ENCODE assay signal across 17 cellular contexts in genomic region chr9:133841167-133841812, GRCh38.
DNase-seq lines count a peak whose midpoint lies in the region; ATAC-seq and TF ChIP-seq lines count a peak whose summit lies in the region.
"Had no signal": no experiment of that assay in that cellular context is flagged by ENCODE, and none has a peak within 500 bp of the region (broad histone marks: within the 10 kb centered on the region; RNA-seq: fewer than 3 reads in every experiment).

No MANE protein-coding gene starts in this region.

- ATAC-seq in SK-N-SH treated with all-trans-retinoic acid at 6 μM for 48 hours, result no peak
- ATAC-seq in stimulated activated naive B cell treated with anti-CD40 and anti-IgM and Interleukin-4, amounts not matched to agents 10 μg/mL and 1 μg/mL and 100 μg/mL, for 72 hours (replicated peaks), result no peak

- peak overlapping the region; percentile 61 for H3K4me3 Mint-ChIP-seq in glutamatergic neuron (ENCODE audit: unreplicated experiment)
- no peak overlapping the region for H3K4me3 Mint-ChIP-seq in stimulated activated naive B cell treated with anti-CD40 and anti-IgM and Interleukin-4, amounts not matched to agents 10 μg/mL and 1 μg/mL and 100 μg/mL, for 72 hours
- H3K4me3 Mint-ChIP-seq: CD4-positive, alpha-beta memory T cell had no signal

- POLR2A ChIA-PET in SK-N-SH (lab: Yijun Ruan, JAX), result interaction anchor here (0.6 to 1.5 kb wide), 4 partner anchors 11 to 152 kb away, joined by 3 to 7 read pairs (median 3); no protein-coding TSS in a partner anchor

- no peak overlapping the region for H3K4me2 ChIP-seq in SK-N-SH
- H3K4me2 ChIP-seq: KMS-11 had no signal

- H3K36me3 Mint-ChIP-seq in glutamatergic neuron (ENCODE audit: unreplicated experiment), result no peaks in the 10 kb centered on the region
- peaks cover 21 to 34% of the 10 kb centered on the region in 2 donors for H3K36me3 Mint-ChIP-seq in stimulated activated naive B cell treated with anti-CD40 and anti-IgM and Interleukin-4, amounts not matched to agents 10 μg/mL and 1 μg/mL and 100 μg/mL, for 72 hours
- H3K36me3 Mint-ChIP-seq: CD4-positive, alpha-beta memory T cell had no signal

- no peaks in the 10 kb centered on the region for H3K9me3 ChIP-seq in SK-N-SH
- H3K9me3 ChIP-seq: BLaER1, HAP-1 had no signal

- H3K27ac ChIP-seq in SK-N-SH (ENCODE audit: low read depth in 2 of 2, low read length in 1 of 2), result no peak overlapping the region; a peak in 1 of 4 replicates
- H3K27ac ChIP-seq: KMS-11, SK-N-MC had no signal

- peaks cover 0 to 59% of the 10 kb centered on the region in 2 experiments; a peak in 1 of 4 replicates for H3K4me1 ChIP-seq in SK-N-SH (ENCODE audit: control insufficient read depth in 1 of 2, insufficient read depth in 2 of 2, low read depth in 1 of 2, low read length in 1 of 2)

- H3K27me3 Mint-ChIP-seq in glutamatergic neuron (ENCODE audit: unreplicated experiment), result peaks cover 34% of the 10 kb centered on the region
- H3K27me3 Mint-ChIP-seq in stimulated activated naive B cell treated with anti-CD40 and anti-IgM and Interleukin-4, amounts not matched to agents 10 μg/mL and 1 μg/mL and 100 μg/mL, for 72 hours, result no peaks in the 10 kb centered on the region
- H3K27me3 Mint-ChIP-seq: CD4-positive, alpha-beta memory T cell had no signal

- H4K20me1 ChIP-seq in SK-N-SH (ENCODE audit: insufficient read depth), result 0 out of 2 replicates have a peak, but pooled peaks cover 15% of the 10 kb centered on the region

- peak overlapping the region; percentile 95 for H3K27ac Mint-ChIP-seq in glutamatergic neuron (ENCODE audit: unreplicated experiment)
- peak overlapping the region; percentile 25 for H3K27ac Mint-ChIP-seq in stimulated activated naive B cell treated with anti-CD40 and anti-IgM and Interleukin-4, amounts not matched to agents 10 μg/mL and 1 μg/mL and 100 μg/mL, for 72 hours
- H3K27ac Mint-ChIP-seq: CD4-positive, alpha-beta memory T cell had no signal

- no peaks in the 10 kb centered on the region for H3K9me2 ChIP-seq in SK-N-SH

- no peaks in the 10 kb centered on the region for H3F3A ChIP-seq in SK-N-SH (replicated peaks; ENCODE audit: insufficient read depth)

- H2AFZ ChIP-seq in SK-N-SH (ENCODE audit: low read depth), result no peak overlapping the region

- H3K4me1 Mint-ChIP-seq in glutamatergic neuron (ENCODE audit: low read depth, unreplicated experiment), result peaks cover 50% of the 10 kb centered on the region
- peaks cover 37 to 74% of the 10 kb centered on the region in 2 donors for H3K4me1 Mint-ChIP-seq in stimulated activated naive B cell treated with anti-CD40 and anti-IgM and Interleukin-4, amounts not matched to agents 10 μg/mL and 1 μg/mL and 100 μg/mL, for 72 hours
- H3K4me1 Mint-ChIP-seq: CD4-positive, alpha-beta memory T cell had no signal

- no peaks in the 10 kb centered on the region for H3K27me3 ChIP-seq in SK-N-SH (ENCODE audit: insufficient read depth)
- H3K27me3 ChIP-seq: BLaER1 had no signal

- no peak for DNase-seq in SK-N-SH
- peak; percentile 21 for DNase-seq in SK-N-DZ (ENCODE audit: low spot score)
- no peak for DNase-seq in glutamatergic neuron
- DNase-seq in stimulated activated naive B cell treated with anti-CD40 and anti-IgM and Interleukin-4, amounts not matched to agents 10 μg/mL and 1 μg/mL and 100 μg/mL, for 72 hours, result no peak
- no peak for DNase-seq in NCI-H345 treated with DMSO at 0.1 percent for 48 hours (lab: John Stamatoyannopoulos, UW; ENCODE audit: unreplicated experiment)
- DNase-seq in NCI-H1105 (lab: John Stamatoyannopoulos, UW), result no peak
- no peak for DNase-seq in stimulated activated CD4-positive, alpha-beta T cell treated with anti-CD3 and anti-CD28 coated beads, Interleukin-12 subunit alpha, Interleukin-12 subunit beta, amount 100 ng/mL, for 4 hours
- DNase-seq: ACHN; CD4-positive, alpha-beta memory T cell; NCI-H345; NCI-H524 treated with DMSO at 0.1 percent for 48 hours; SHP77 had no signal

- TF ChIP-seq CTCF in SK-N-SH (IDR thresholded peaks at IDR 0.05) (no peak), glutamatergic neuron (IDR thresholded peaks at IDR 0.05; ENCODE audit: partially characterized antibody, unreplicated experiment) (no peak)

- 93% methylated on average over 5 of the region's 10 CpGs for WGBS in SK-N-SH (ENCODE audit: low lambda C conversion rate)

- H3K36me3 ChIP-seq in SK-N-SH (replicated peaks in 1 of 2; ENCODE audit: control insufficient read depth in 1 of 2, insufficient read depth in 2 of 2, low read length in 1 of 2), result no peaks in the 10 kb centered on the region
- H3K36me3 ChIP-seq: BLaER1, HAP-1 had no signal

- CTCF ChIA-PET in SK-N-SH (lab: Yijun Ruan, JAX), result interaction anchor here (0.9 to 2.4 kb wide), 5 partner anchors 10 to 154 kb away, joined by 3 to 19 read pairs (median 4); no protein-coding TSS in a partner anchor

- peaks cover 62% of the 10 kb centered on the region; the same call in 1 of the 2 replicates for H3K79me2 ChIP-seq in SK-N-SH (ENCODE audit: insufficient read depth)

- H3K9ac ChIP-seq in SK-N-SH, result no peak overlapping the region
- H3K9ac ChIP-seq: KMS-11 had no signal

- TF ChIP-seq RAD21 in SK-N-SH (IDR thresholded peaks at IDR 0.05; ENCODE audit: low read length), result no peak

- no peak overlapping the region for H3K4me3 ChIP-seq in SK-N-SH (ENCODE audit: low read depth in 2 of 2, low read length in 1 of 2)
- H3K4me3 ChIP-seq: BLaER1, HAP-1, SK-N-MC had no signal

- no peak for TF ChIP-seq EP300 in SK-N-SH (IDR thresholded peaks at IDR 0.05; ENCODE audit: borderline replicate concordance in 1 of 2, low read depth in 1 of 2, low read length in 1 of 2)

- peaks cover 43% of the 10 kb centered on the region for H3K9me3 Mint-ChIP-seq in glutamatergic neuron (ENCODE audit: unreplicated experiment)
- no peaks in the 10 kb centered on the region for H3K9me3 Mint-ChIP-seq in stimulated activated naive B cell treated with anti-CD40 and anti-IgM and Interleukin-4, amounts not matched to agents 10 μg/mL and 1 μg/mL and 100 μg/mL, for 72 hours

TF ChIP-seq in SK-N-SH, 30 proteins besides CTCF, POLR2A, EP300 and RAD21 (continues in another document):
- TF ChIP-seq GATA2 (CRISPR knock-in tag; IDR thresholded peaks at IDR 0.05), result peak; percentile 54
- TF ChIP-seq JUND (IDR thresholded peaks at IDR 0.05), result no peak
- no peak for TF ChIP-seq NFIC (IDR thresholded peaks at IDR 0.05; ENCODE audit: borderline replicate concordance)
- TF ChIP-seq RFX5 (IDR thresholded peaks at IDR 0.05; ENCODE audit: low read length), result no peak
- no peak for TF ChIP-seq PBX3 (IDR thresholded peaks at IDR 0.05)
- TF ChIP-seq FOSL2 (IDR thresholded peaks at IDR 0.05; ENCODE audit: borderline replicate concordance, low read depth), result no peak

TF ChIP-seq in SK-N-SH treated with all-trans-retinoic acid at 6 μM for 48 hours, 23 proteins besides CTCF, POLR2A, EP300 and RAD21:
- TF ChIP-seq ZNF565 (CRISPR knock-in tag; conservative IDR thresholded peaks at IDR 0.05; ENCODE audit: low read depth) (no peak), ZC3H10 (CRISPR knock-in tag; IDR thresholded peaks at IDR 0.05) (no peak), RARB (CRISPR knock-in tag; IDR thresholded peaks at IDR 0.05) (no peak), CSDC2 (CRISPR knock-in tag; IDR thresholded peaks at IDR 0.05) (no peak), ESRRG (CRISPR knock-in tag; IDR thresholded peaks at IDR 0.05) (no peak), GLIS3 (CRISPR knock-in tag; IDR thresholded peaks at IDR 0.05) (no peak), PPARA (CRISPR knock-in tag; IDR thresholded peaks at IDR 0.05; ENCODE audit: borderline replicate concordance) (no peak), ARNTL (CRISPR knock-in tag; IDR thresholded peaks at IDR 0.05; ENCODE audit: borderline replicate concordance, low read depth) (no peak), ZNF70 (CRISPR knock-in tag; IDR thresholded peaks at IDR 0.05) (no peak)
TF ChIP-seq in SK-N-SH treated with all-trans-retinoic acid at 6 μM for 48 hours: peak in this region for 0.
